ENCODE assay signal across 12 cellular contexts in the genomic region with DNA sequence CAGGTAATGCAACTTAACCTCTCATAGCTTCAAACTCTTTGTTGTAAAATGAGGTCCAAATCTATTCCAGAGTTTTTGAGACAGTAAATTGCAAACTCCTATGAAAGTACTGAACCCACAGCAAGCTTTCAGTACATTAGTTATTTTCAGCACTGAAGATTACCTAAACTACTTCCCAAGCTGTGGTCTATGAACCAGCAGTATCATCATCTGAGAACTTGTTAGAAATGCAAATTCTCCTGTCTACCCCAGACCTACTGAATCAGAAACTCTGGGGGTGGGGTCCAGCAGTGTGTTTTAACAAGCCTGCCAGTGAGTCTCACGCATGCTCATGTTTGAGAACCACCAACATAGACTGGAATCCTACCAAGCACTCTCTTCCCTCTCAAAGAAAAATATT. TPM values are rescaled to one million over a fixed set of nuclear protein-coding genes. Genes with fewer than 3 reads are reported as not detected.
DNase-seq lines count a peak whose midpoint lies in the region; ATAC-seq, FAIRE-seq and TF ChIP-seq lines count a peak whose summit lies in the region.
"Had no signal": no experiment of that assay in that cellular context is flagged by ENCODE, and none has a peak within 500 bp of the region (broad histone marks: within the 10 kb centered on the region; RNA-seq: fewer than 3 reads in every experiment).

No MANE protein-coding gene starts in this region.

- H3K9ac ChIP-seq in PC-3 (ENCODE audit: low read length): no peak overlapping the region

- H2AFZ ChIP-seq in PC-3 (ENCODE audit: low read length): no peak overlapping the region

- no peak for FAIRE-seq in urothelium cell line (lab: Jason Lieb, UNC)
- FAIRE-seq: TTC549 had no signal

- H3K79me2 ChIP-seq in PC-3 (ENCODE audit: low read length): no peaks in the 10 kb centered on the region

- H3K36me3 ChIP-seq in PC-3 (ENCODE audit: low read depth, low read length) (no peaks in the 10 kb centered on the region; the same call in 1 of the 2 replicates), MG63 (no peaks in the 10 kb centered on the region)

- H3K4me3 ChIP-seq in PC-3 (ENCODE audit: low read length) (no peak overlapping the region), MG63 (no peak overlapping the region)
- H3K4me3 ChIP-seq: coronary artery had no signal

- no peaks in the 10 kb centered on the region for H3K9me2 ChIP-seq in PC-3 (replicated peaks; ENCODE audit: low read length)

- TF ChIP-seq CTCF in PC-3 (conservative IDR thresholded peaks at IDR 0.05; ENCODE audit: low read depth, low read length): no peak

- H3K4me1 ChIP-seq in PC-3 (ENCODE audit: insufficient read depth, low read length): peaks cover under 1% of the 10 kb centered on the region; the same call in 1 of the 2 replicates

- H4K20me1 ChIP-seq in PC-3 (ENCODE audit: low read length): no peaks in the 10 kb centered on the region

- DNase-seq in activated CD4-positive, alpha-beta T cell treated with anti-CD3 and anti-CD28 coated beads for 1 hour: no peak
- DNase-seq in urothelium cell line (ENCODE audit: low spot score): no peak
- no peak for DNase-seq in PC-3
- no peak for DNase-seq in MG63
- DNase-seq: activated CD8-positive, alpha-beta memory T cell treated with anti-CD3 and anti-CD28 coated beads, Interleukin-2, amount 50 U/mL, for 48 hours; NCI-H345 had no signal

- H3F3A ChIP-seq in PC-3 (ENCODE audit: low read length, unreplicated experiment): no peaks in the 10 kb centered on the region

- CTCF ChIA-PET in PC-3 (lab: Charles Lee): no interaction called here

- POLR2A ChIA-PET in PC-3 (lab: Charles Lee; ENCODE audit: unreplicated experiment): no interaction called here

- intact Hi-C loops in PC-3 (cut with micrococcal nuclease): no loop called here

- no peak overlapping the region for H3K27ac ChIP-seq in PC-3 (ENCODE audit: low read length)
- H3K27ac ChIP-seq: coronary artery had no signal

- no peaks in the 10 kb centered on the region for H3K27me3 ChIP-seq in PC-3 (ENCODE audit: low read length)
- H3K27me3 ChIP-seq in MG63: no peaks in the 10 kb centered on the region

- BruUV-seq in PC-3 (replicated peaks; lab: Mats Ljungman, UMichigan): no TSS peak

- no peak for TF ChIP-seq POLR2A in GM18505 (IDR thresholded peaks at IDR 0.05; ENCODE audit: borderline replicate concordance, extremely low read depth, insufficient read depth, insufficient read length)

- H3K9me3 ChIP-seq in PC-3 (ENCODE audit: low read length) (no peaks in the 10 kb centered on the region), MG63 (no peaks in the 10 kb centered on the region)

- peak; percentile 82 for ATAC-seq in GM18505 (IDR thresholded peaks at IDR 0.05; ENCODE audit: unreplicated experiment)
- peak; percentile 93 for ATAC-seq in GM19468 (IDR thresholded peaks at IDR 0.05; ENCODE audit: extremely low read depth, unreplicated experiment)
- peak; percentile 90 for ATAC-seq in HG02840 (IDR thresholded peaks at IDR 0.05; ENCODE audit: low FRiP score, unreplicated experiment)
- peak; percentile 88 for ATAC-seq in HG03439 (IDR thresholded peaks at IDR 0.05; ENCODE audit: unreplicated experiment)
- ATAC-seq in PC-3: no peak

- H3K4me2 ChIP-seq in PC-3 (ENCODE audit: low read length): no peak overlapping the region

RNA-seq across cellular contexts. Expression of a gene that starts 5.7 kb away (rescaled TPM):
- total RNA-seq in PC-3 (2014; rRNA removed): 33.7 and 36.7 TPM in 2 replicates
- total RNA-seq in MG63 (2014; rRNA removed; shearing (Covaris generic); ENCODE audit: low replicate concordance): 16.1 and 22.7 TPM in 2 replicates

RNA-seq across cellular contexts. Expression of a gene that starts 20.9 kb away (rescaled TPM):
- 51.6 and 53.3 TPM in 2 replicates for total RNA-seq in PC-3 (2014; rRNA removed)
- 10.9 and 11.0 TPM in 2 replicates for total RNA-seq in MG63 (2014; rRNA removed; shearing (Covaris generic); ENCODE audit: low replicate concordance)
